Comparison of ENCODE assay signal across 19 cellular contexts in the genomic region with DNA sequence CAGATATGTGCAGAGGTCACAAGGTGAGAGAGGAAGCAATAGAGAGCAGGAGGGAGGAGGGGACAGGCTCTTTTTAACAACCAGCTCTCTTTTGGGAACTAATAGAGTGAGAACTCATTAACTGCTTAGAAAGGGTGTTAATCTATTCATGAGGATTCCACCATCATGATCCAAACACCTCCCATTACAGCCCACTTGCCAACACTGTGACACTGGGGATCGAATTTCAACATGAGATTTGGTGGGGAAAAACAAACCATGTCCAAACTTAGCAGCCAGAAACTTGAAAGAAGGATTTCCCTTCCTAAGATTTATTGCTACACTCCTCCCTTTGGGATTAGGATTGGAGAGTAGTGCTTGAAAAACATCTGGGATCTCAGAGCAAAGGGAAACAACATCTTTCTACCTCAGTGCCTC.
DNase-seq lines count a peak whose midpoint lies in the region; ATAC-seq and TF ChIP-seq lines count a peak whose summit lies in the region.
"Had no signal": no experiment of that assay in that cellular context is flagged by ENCODE, and none has a peak within 500 bp of the region (broad histone marks: within the 10 kb centered on the region; RNA-seq: fewer than 3 reads in every experiment).

No MANE protein-coding gene starts in this region.

- no peak overlapping the region for H3K14ac ChIP-seq in H9 (ENCODE audit: insufficient read depth, low read length)

- H3K23ac ChIP-seq in H9 (ENCODE audit: insufficient read length, low read depth, low read length): no peak overlapping the region

- H3K79me2 ChIP-seq in GM23248 (ENCODE audit: insufficient read depth): no peaks in the 10 kb centered on the region
- H3K79me2 ChIP-seq in H9 (ENCODE audit: insufficient read depth, low read length): no peaks in the 10 kb centered on the region

- H4K91ac ChIP-seq in H9 (ENCODE audit: insufficient read length, low read depth, low read length): no peak overlapping the region

- H3F3A ChIP-seq in GM23248 (ENCODE audit: insufficient read depth): peaks cover 14% of the 10 kb centered on the region

- no peaks in the 10 kb centered on the region for H3K36me3 Mint-ChIP-seq in WTC11
- no peaks in the 10 kb centered on the region; a peak in 1 of 7 replicates for H3K36me3 Mint-ChIP-seq in H9 (ENCODE audit: insufficient read depth in 1 of 3, low read depth in 3 of 3)

- H3K4me3 Mint-ChIP-seq in WTC11 (no peak overlapping the region), H9 (no peak overlapping the region)
- H3K4me3 Mint-ChIP-seq: T-helper 2 cell treated with Interferon-gamma antibody and Interleukin-4, amounts not matched to agents 5 μg/mL and 100 μg/mL, for 36 hours had no signal

- H3K9me2 ChIP-seq in GM23248 (ENCODE audit: insufficient read depth): no peaks in the 10 kb centered on the region

- no peak overlapping the region for H3K27ac Mint-ChIP-seq in WTC11
- H3K27ac Mint-ChIP-seq in H9: no peak overlapping the region; a peak in 1 of 7 replicates
- H3K27ac Mint-ChIP-seq: T-helper 2 cell treated with Interferon-gamma antibody and Interleukin-4, amounts not matched to agents 5 μg/mL and 100 μg/mL, for 36 hours had no signal

- POLR2A ChIA-PET in WTC11 (lab: Charles Lee): no interaction called here

- H3K4me1 Mint-ChIP-seq in WTC11 (peaks cover 12% of the 10 kb centered on the region), H9 (peaks cover 7 to 10% of the 10 kb centered on the region in 2 experiments)

- H2BK15ac ChIP-seq in H9 (ENCODE audit: low read depth, low read length): no peak overlapping the region

- no peak overlapping the region for H4K5ac ChIP-seq in H9 (ENCODE audit: insufficient read length, low read depth, low read length)

- no peaks in the 10 kb centered on the region; the same call in 1 of the 2 replicates for H3K27me3 Mint-ChIP-seq in WTC11 (ENCODE audit: low read depth)
- H3K27me3 Mint-ChIP-seq in H9 (ENCODE audit: low read depth): no peaks in the 10 kb centered on the region

- no peak overlapping the region for H4K8ac ChIP-seq in H9 (replicated peaks; ENCODE audit: insufficient read length, low read depth, low read length)

- intact Hi-C loops in heart right ventricle (cut with DNase I): loop anchor here in 4 of 10 donors (1.0 to 10.0 kb wide), 4 partner anchors 79 to 131 kb away; a partner anchor contains a TSS

- H3K18ac ChIP-seq in H9 (ENCODE audit: insufficient read length, low read depth, low read length): no peak overlapping the region

- H3K27me3 ChIP-seq in GM23248 (replicated peaks; ENCODE audit: insufficient read depth): 0 out of 2 replicates have a peak, but pooled peaks cover 6% of the 10 kb centered on the region
- H3K27me3 ChIP-seq in heart right ventricle: no peaks in the 10 kb centered on the region
- no peaks in the 10 kb centered on the region for H3K27me3 ChIP-seq in H9 (ENCODE audit: insufficient read depth, low read length)
- H3K27me3 ChIP-seq: BE2C, esophagus squamous epithelium had no signal

- no peak overlapping the region for H3K56ac ChIP-seq in H9 (ENCODE audit: insufficient read length, low read depth, low read length)

- H3K9me3 Mint-ChIP-seq in WTC11: no peaks in the 10 kb centered on the region
- H3K9me3 Mint-ChIP-seq in H9: no peaks in the 10 kb centered on the region
- H3K9me3 Mint-ChIP-seq: T-helper 2 cell treated with Interferon-gamma antibody and Interleukin-4, amounts not matched to agents 5 μg/mL and 100 μg/mL, for 36 hours had no signal

- H2BK12ac ChIP-seq in H9 (ENCODE audit: insufficient read length, low read depth, low read length): no peak overlapping the region

- H3K4me3 ChIP-seq in GM23248: no peak overlapping the region
- no peak overlapping the region for H3K4me3 ChIP-seq in heart right ventricle
- H3K4me3 ChIP-seq: coronary artery, esophagus squamous epithelium had no signal

- WGBS in GM23248 (ENCODE audit: low coverage in 1 of 2, low lambda C conversion rate in 2 of 2, missing lambda C conversion rate in 2 of 2), 2 experiments: 5 to 10% methylated on average over 1 of the region's 1 CpG
- 35 to 36% methylated on average over 1 of the region's 1 CpG for WGBS in heart right ventricle, 2 donors
- no CpG with 5 or more reads among the region's 1 CpG for WGBS in H9 (ENCODE audit: extremely low coverage, insufficient read length, low lambda C conversion rate)

- no peak for TF ChIP-seq CTCF in WTC11 (IDR thresholded peaks at IDR 0.05)
- TF ChIP-seq CTCF in heart right ventricle (IDR thresholded peaks at IDR 0.05): no peak
- TF ChIP-seq CTCF in H9 (conservative IDR thresholded peaks at IDR 0.05): no peak

- H2BK120ac ChIP-seq in H9 (ENCODE audit: low read depth, low read length, poor library complexity, severe bottlenecking): no peak overlapping the region

- no peaks in the 10 kb centered on the region for H3K9me3 ChIP-seq in GM23248 (ENCODE audit: low read depth)
- H3K9me3 ChIP-seq in heart right ventricle: peaks cover 0 to 5% (median 0%) of the 10 kb centered on the region in 11 donors
- H3K9me3 ChIP-seq in H9 (ENCODE audit: control insufficient read depth, low read depth, low read length): no peaks in the 10 kb centered on the region
- H3K9me3 ChIP-seq: BE2C, esophagus squamous epithelium had no signal

- H3K9ac ChIP-seq in GM23248 (no peak overlapping the region), H9 (ENCODE audit: extremely low read depth, insufficient read length, low read length) (no peak overlapping the region)

- H3K27ac ChIP-seq in GM23248 (0 out of 2 replicates have a peak overlapping the region, but pooled peaks have one; percentile 34), heart right ventricle (peak overlapping the region in 7 of 10 donors; percentile 38 to 71 (median 51)), H9 (ENCODE audit: insufficient read length, low read depth, low read length) (no peak overlapping the region)
- H3K27ac ChIP-seq: RWPE1 had no signal

- no peaks in the 10 kb centered on the region for H3K36me3 ChIP-seq in GM23248 (ENCODE audit: low read depth)
- no peaks in the 10 kb centered on the region for H3K36me3 ChIP-seq in heart right ventricle
- H3K36me3 ChIP-seq: BE2C, esophagus squamous epithelium had no signal

- H2BK20ac ChIP-seq in H9 (ENCODE audit: low read depth, low read length, poor library complexity, severe bottlenecking): no peak overlapping the region

- no peaks in the 10 kb centered on the region for H4K20me1 ChIP-seq in GM23248 (ENCODE audit: insufficient read depth)
- H4K20me1 ChIP-seq in H9 (ENCODE audit: control insufficient read depth, insufficient read depth, insufficient read length): no peaks in the 10 kb centered on the region

- no peak overlapping the region for H3K4ac ChIP-seq in H9 (ENCODE audit: low read depth, low read length)

- H3K4me1 ChIP-seq in GM23248 (ENCODE audit: insufficient read depth): peaks cover 16% of the 10 kb centered on the region
- peaks cover 0 to 30% (median 8%) of the 10 kb centered on the region in 9 donors for H3K4me1 ChIP-seq in heart right ventricle
- H3K4me1 ChIP-seq in H9 (ENCODE audit: insufficient read depth, low read length): peaks cover 4% of the 10 kb centered on the region; the same call in 1 of the 2 replicates
- H3K4me1 ChIP-seq: BE2C had no signal

- in situ Hi-C loops in GM23248 (cut with MboI): no loop called here

- no peak overlapping the region for H3K4me2 ChIP-seq in GM23248 (ENCODE audit: unreplicated experiment)
- no peak overlapping the region for H3K4me2 ChIP-seq in H9 (ENCODE audit: insufficient read depth, insufficient read length, low read length)

- peak; percentile 61 for ATAC-seq in WTC11
- ATAC-seq in heart right ventricle: peak; percentile 62 to 79 (median 71)
- no peak for ATAC-seq in GM18511 (IDR thresholded peaks at IDR 0.05; ENCODE audit: unreplicated experiment)

- no peaks in the 10 kb centered on the region for H3K79me1 ChIP-seq in H9 (ENCODE audit: insufficient read depth, low read depth, low read length, poor library complexity, severe bottlenecking)

- DNase-seq in GM23248: no peak
- no peak for DNase-seq in WTC11 (ENCODE audit: low spot score)
- DNase-seq in heart right ventricle: peak in 1 of 2 donors; percentile 51
- DNase-seq in renal cortical epithelial cell (ENCODE audit: low read depth): peak; percentile 32
- DNase-seq in H9: no peak
- no peak for DNase-seq in superior temporal gyrus (ENCODE audit: extremely low spot score)
- no peak for DNase-seq in GOT3 (lab: John Stamatoyannopoulos, UW)
- DNase-seq: activated CD4-positive, alpha-beta T cell treated with anti-CD3 and anti-CD28 coated beads for 48 hours; activated T-cell treated with anti-CD3 and anti-CD28 coated beads, Interleukin-2, amount 50 U/mL, for 48 hours; BE2C; esophagus squamous epithelium; midbrain; NCI-H1417; NCI-H526; posterior cingulate gyrus had no signal

- no peak overlapping the region for H3T11ph ChIP-seq in H9 (ENCODE audit: low read length)

- no peak overlapping the region for H2AK5ac ChIP-seq in H9 (ENCODE audit: insufficient read length, low read length)

- no peak overlapping the region for H2BK5ac ChIP-seq in H9 (ENCODE audit: insufficient read length, low read length)

- CTCF ChIA-PET in WTC11 (lab: Charles Lee): interaction anchor here (0.6 kb wide), 1 partner anchor 1134 kb away, joined by 3 read pairs; no protein-coding TSS in a partner anchor

- no peaks in the 10 kb centered on the region for H3K23me2 ChIP-seq in H9 (ENCODE audit: insufficient read length, low read depth, low read length, poor library complexity, severe bottlenecking)

- H2AFZ ChIP-seq in GM23248: no peak overlapping the region
- no peak overlapping the region for H2AFZ ChIP-seq in H9 (ENCODE audit: low read length)

TF ChIP-seq in WTC11, 78 proteins besides CTCF, POLR2A, EP300 and RAD21 (continues in another document):
- TF ChIP-seq CBFB (CRISPR knock-in tag; IDR thresholded peaks at IDR 0.05; ENCODE audit: low read depth): no peak
- no peak for TF ChIP-seq SMAD3 (CRISPR knock-in tag; IDR thresholded peaks at IDR 0.05; ENCODE audit: borderline replicate concordance)
- TF ChIP-seq GRHL2 (CRISPR knock-in tag; IDR thresholded peaks at IDR 0.05; ENCODE audit: insufficient replicate concordance, severe bottlenecking): no peak
- TF ChIP-seq MXD4 (CRISPR knock-in tag; IDR thresholded peaks at IDR 0.05; ENCODE audit: borderline replicate concordance): no peak
- no peak for TF ChIP-seq TP53 (CRISPR knock-in tag; IDR thresholded peaks at IDR 0.05)
- no peak for TF ChIP-seq FOXK1 (CRISPR knock-in tag; IDR thresholded peaks at IDR 0.05)
